Comparison of ENCODE assay signal across 9 cellular contexts in the genomic region with DNA sequence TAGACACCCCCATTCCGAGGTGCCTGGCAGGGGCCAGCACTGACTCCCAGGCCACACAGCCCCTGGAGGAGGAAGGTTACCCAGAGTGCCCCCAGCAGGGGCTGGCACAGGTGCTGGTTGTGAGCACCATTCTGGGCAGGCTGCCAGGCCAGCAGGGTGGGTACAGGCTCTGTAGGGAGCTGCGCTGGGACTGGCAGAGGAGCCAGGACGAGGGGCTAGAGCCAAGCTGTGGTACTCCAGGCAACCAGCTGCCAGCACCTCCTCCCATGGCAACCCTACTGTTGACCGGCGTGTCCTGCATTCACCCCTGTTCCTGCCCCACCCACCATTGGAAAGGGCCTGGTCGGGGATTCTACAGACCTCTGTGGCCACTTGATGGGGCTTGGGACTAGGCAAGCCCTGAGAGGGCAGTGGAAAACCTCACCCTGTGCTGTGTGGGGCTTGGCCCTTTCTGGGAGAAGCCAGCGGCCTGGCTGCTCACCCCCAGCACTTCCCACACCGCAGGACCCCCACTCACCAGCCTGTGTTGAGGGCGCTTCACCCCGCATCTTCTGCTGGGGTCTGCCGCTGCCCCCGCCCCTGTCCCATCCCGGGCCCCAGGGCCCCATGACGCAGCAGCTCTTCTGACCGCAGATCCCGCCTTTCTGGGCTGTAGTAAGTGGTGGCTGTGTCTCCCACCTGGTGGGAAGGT. TPM values are rescaled to one million over a fixed set of nuclear protein-coding genes. Genes with fewer than 3 reads are reported as not detected.
DNase-seq lines count a peak whose midpoint lies in the region; FAIRE-seq and TF ChIP-seq lines count a peak whose summit lies in the region.
"Had no signal": no experiment of that assay in that cellular context is flagged by ENCODE, and none has a peak within 500 bp of the region (broad histone marks: within the 10 kb centered on the region; RNA-seq: fewer than 3 reads in every experiment).

No MANE protein-coding gene starts in this region.

- H3K4me3 Mint-ChIP-seq in progenitor cell of endocrine pancreas (ENCODE audit: low read depth) = no peak overlapping the region

- peaks cover 53% of the 10 kb centered on the region for H3K27me3 Mint-ChIP-seq in progenitor cell of endocrine pancreas

- H3K4me1 Mint-ChIP-seq in progenitor cell of endocrine pancreas (ENCODE audit: low read depth) = peaks cover 3% of the 10 kb centered on the region

- no peaks in the 10 kb centered on the region for H3K36me3 Mint-ChIP-seq in progenitor cell of endocrine pancreas (ENCODE audit: insufficient read depth)

- TF ChIP-seq CTCF in D721Med (IDR thresholded peaks at IDR 0.05; ENCODE audit: insufficient read depth, missing control alignments) = no peak
- TF ChIP-seq CTCF in progenitor cell of endocrine pancreas (IDR thresholded peaks at IDR 0.05; ENCODE audit: unreplicated experiment) = no peak

- DNase-seq in C1 segment of cervical spinal cord (lab: John Stamatoyannopoulos, UW) = peak in 8 of 14 donors; percentile 8 to 76 (median 62)
- peak; percentile 90 for DNase-seq in NCI-H1105 treated with DMSO at 0.1 percent for 48 hours (lab: John Stamatoyannopoulos, UW)
- peak; percentile 5 for DNase-seq in cerebellar cortex (ENCODE audit: low spot score)
- DNase-seq in myocyte (ENCODE audit: low read depth) = peak; percentile 94
- DNase-seq in D721Med (ENCODE audit: insufficient read length, low spot score) = no peak
- no peak for DNase-seq in HPDE6-E6E7 (ENCODE audit: extremely low spot score)
- no peak for DNase-seq in progenitor cell of endocrine pancreas (ENCODE audit: low spot score, unreplicated experiment)
- DNase-seq in stimulated activated naive CD4-positive, alpha-beta T cell treated with Interleukin-2 at 50 U/mL for 16 hours (lab: John Stamatoyannopoulos, UW) = no peak
- DNase-seq: activated naive CD4-positive, alpha-beta T cell had no signal

- H3K27ac Mint-ChIP-seq in progenitor cell of endocrine pancreas = no peak overlapping the region

- no peak for FAIRE-seq in D721Med (lab: Jason Lieb, UNC)

- no peaks in the 10 kb centered on the region for H3K9me3 Mint-ChIP-seq in progenitor cell of endocrine pancreas (ENCODE audit: low read depth)

RNA-seq across cellular contexts. Expression of gene CLDN5, which starts 1.9 kb away (rescaled TPM):
- total RNA-seq in myocyte = 7.0 and 11.0 TPM in 2 replicates
- polyA plus RNA-seq in myocyte (2012) = 0.57 TPM
- total RNA-seq in progenitor cell of endocrine pancreas = not detected in 2 replicates

RNA-seq across cellular contexts. Expression of gene CDC45, which starts 42.6 kb away (rescaled TPM):
- 1.1 and 4.5 TPM in 2 replicates for total RNA-seq in myocyte
- polyA plus RNA-seq in myocyte (2012) = 0.78 TPM
- total RNA-seq in progenitor cell of endocrine pancreas = 16.1 and 18.1 TPM in 2 replicates

RNA-seq across cellular contexts. Expression of gene UFD1, which starts 43.3 kb away (rescaled TPM):
- total RNA-seq in myocyte = 51.0 and 62.8 TPM in 2 replicates
- 90.5 TPM for polyA plus RNA-seq in myocyte (2012)
- 53.5 and 55.3 TPM in 2 replicates for total RNA-seq in progenitor cell of endocrine pancreas

Comparison
In these comparisons a context has a peak if more than half of its experiments do, and no peak if none do; other contexts are left out.
1. DNase-seq: peak in C1 segment of cervical spinal cord (8 of 14), NCI-H1105 treated with DMSO at 0.1 percent for 48 hours (single experiment), cerebellar cortex (single experiment) and myocyte (single experiment); none in D721Med (single experiment), HPDE6-E6E7 (single experiment), progenitor cell of endocrine pancreas (single experiment) and stimulated activated naive CD4-positive, alpha-beta T cell treated with Interleukin-2 at 50 U/mL for 16 hours (single experiment).